1 cellular context compared by ENCODE assay signal in the genomic region with DNA sequence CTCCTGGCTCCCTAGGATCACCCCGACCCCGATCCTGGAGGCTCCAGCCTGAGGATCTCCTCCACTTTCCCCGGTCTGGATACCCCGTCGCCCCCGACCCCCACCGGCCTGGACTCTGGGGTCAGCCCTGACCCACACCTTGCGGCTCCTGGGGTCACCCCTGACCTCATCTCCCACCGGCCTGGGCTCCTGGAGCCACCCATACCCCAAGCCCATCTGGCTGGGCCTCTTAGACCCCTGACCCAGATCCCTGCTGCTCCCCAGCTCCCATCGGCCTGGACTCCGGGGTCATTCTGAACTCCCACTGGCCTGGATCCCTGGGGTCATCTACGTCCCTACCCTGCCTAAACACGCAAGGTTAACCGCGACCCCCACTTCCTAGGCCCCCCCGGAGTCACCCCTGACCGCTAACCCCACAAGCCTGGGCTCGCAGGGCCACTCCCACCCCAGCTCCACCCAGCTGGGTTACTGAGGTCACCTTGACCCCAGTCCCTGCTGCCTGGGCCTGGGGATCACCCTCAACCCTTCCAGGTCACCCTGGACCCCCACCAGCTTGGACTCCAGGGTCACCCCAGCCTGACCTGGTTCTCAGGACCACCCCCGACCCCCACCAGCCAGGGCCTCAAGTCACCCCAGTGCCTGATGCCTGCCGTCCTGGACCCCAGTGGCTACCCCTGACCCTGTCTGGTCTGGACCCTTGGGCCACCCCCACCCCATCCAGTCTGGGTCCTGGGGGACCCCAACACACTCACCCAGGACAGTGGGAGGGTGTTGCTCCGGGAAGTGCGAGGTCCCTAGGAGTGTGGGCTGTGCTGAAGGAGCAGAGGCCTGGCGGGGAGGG.
TF ChIP-seq lines count a peak whose summit lies in the region.

No MANE protein-coding gene starts in this region.

TF ChIP-seq in HepG2, 621 proteins besides CTCF, POLR2A, EP300 and RAD21 (continued from another document and continues in another):
- TF ChIP-seq, protein P1, sequence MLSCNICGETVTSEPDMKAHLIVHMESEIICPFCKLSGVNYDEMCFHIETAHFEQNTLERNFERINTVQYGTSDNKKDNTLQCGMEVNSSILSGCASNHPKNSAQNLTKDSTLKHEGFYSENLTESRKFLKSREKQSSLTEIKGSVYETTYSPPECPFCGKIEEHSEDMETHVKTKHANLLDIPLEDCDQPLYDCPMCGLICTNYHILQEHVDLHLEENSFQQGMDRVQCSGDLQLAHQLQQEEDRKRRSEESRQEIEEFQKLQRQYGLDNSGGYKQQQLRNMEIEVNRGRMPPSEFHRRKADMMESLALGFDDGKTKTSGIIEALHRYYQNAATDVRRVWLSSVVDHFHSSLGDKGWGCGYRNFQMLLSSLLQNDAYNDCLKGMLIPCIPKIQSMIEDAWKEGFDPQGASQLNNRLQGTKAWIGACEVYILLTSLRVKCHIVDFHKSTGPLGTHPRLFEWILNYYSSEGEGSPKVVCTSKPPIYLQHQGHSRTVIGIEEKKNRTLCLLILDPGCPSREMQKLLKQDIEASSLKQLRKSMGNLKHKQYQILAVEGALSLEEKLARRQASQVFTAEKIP (CRISPR knock-in tag; IDR thresholded peaks at IDR 0.05; ENCODE audit: borderline replicate concordance): no peak
- no peak for TF ChIP-seq KAT2B (IDR thresholded peaks at IDR 0.05; ENCODE audit: borderline replicate concordance, low read depth, low read length)
- TF ChIP-seq, protein P2, sequence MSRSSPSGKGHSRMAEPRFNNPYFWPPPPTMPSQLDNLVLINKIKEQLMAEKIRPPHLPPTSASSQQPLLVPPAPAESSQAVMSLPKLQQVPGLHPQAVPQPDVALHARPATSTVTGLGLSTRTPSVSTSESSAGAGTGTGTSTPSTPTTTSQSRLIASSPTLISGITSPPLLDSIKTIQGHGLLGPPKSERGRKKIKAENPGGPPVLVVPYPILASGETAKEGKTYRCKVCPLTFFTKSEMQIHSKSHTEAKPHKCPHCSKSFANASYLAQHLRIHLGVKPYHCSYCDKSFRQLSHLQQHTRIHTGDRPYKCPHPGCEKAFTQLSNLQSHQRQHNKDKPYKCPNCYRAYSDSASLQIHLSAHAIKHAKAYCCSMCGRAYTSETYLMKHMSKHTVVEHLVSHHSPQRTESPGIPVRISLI (CRISPR knock-in tag; IDR thresholded peaks at IDR 0.05; ENCODE audit: borderline replicate concordance): no peak
- peak; percentile 62; the same call in 1 of the 2 replicates for TF ChIP-seq MEF2D (CRISPR knock-in tag; IDR thresholded peaks at IDR 0.05)
- no peak for TF ChIP-seq KMT2B (CRISPR knock-in tag; IDR thresholded peaks at IDR 0.05)
- peak; percentile 29; the same call in 1 of the 2 replicates for TF ChIP-seq GMEB1 (CRISPR knock-in tag; IDR thresholded peaks at IDR 0.05; ENCODE audit: borderline replicate concordance)
- TF ChIP-seq NFYC (CRISPR knock-in tag; IDR thresholded peaks at IDR 0.05): no peak
- no peak for TF ChIP-seq ZNF740 (CRISPR knock-in tag; IDR thresholded peaks at IDR 0.05)
- TF ChIP-seq MED8 (CRISPR knock-in tag; IDR thresholded peaks at IDR 0.05; ENCODE audit: insufficient replicate concordance): no peak
- TF ChIP-seq ZNF619 (CRISPR knock-in tag; IDR thresholded peaks at IDR 0.05): no peak
- TF ChIP-seq ZNF382 (CRISPR knock-in tag; IDR thresholded peaks at IDR 0.05; ENCODE audit: borderline replicate concordance): no peak
- TF ChIP-seq ZNF235 (CRISPR knock-in tag; IDR thresholded peaks at IDR 0.05; ENCODE audit: borderline replicate concordance): 0 out of 2 replicates have a peak, but pooled peaks have one; percentile 22
- TF ChIP-seq ATF3 (CRISPR knock-in tag; IDR thresholded peaks at IDR 0.05): no peak
- TF ChIP-seq RBM22 (optimal IDR thresholded peaks at IDR 0.05; ENCODE audit: low read length): no peak
- TF ChIP-seq, protein P3, sequence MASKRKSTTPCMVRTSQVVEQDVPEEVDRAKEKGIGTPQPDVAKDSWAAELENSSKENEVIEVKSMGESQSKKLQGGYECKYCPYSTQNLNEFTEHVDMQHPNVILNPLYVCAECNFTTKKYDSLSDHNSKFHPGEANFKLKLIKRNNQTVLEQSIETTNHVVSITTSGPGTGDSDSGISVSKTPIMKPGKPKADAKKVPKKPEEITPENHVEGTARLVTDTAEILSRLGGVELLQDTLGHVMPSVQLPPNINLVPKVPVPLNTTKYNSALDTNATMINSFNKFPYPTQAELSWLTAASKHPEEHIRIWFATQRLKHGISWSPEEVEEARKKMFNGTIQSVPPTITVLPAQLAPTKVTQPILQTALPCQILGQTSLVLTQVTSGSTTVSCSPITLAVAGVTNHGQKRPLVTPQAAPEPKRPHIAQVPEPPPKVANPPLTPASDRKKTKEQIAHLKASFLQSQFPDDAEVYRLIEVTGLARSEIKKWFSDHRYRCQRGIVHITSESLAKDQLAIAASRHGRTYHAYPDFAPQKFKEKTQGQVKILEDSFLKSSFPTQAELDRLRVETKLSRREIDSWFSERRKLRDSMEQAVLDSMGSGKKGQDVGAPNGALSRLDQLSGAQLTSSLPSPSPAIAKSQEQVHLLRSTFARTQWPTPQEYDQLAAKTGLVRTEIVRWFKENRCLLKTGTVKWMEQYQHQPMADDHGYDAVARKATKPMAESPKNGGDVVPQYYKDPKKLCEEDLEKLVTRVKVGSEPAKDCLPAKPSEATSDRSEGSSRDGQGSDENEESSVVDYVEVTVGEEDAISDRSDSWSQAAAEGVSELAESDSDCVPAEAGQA (IDR thresholded peaks at IDR 0.05; ENCODE audit: low read depth): no peak
- TF ChIP-seq, protein P3 (CRISPR knock-in tag; IDR thresholded peaks at IDR 0.05; ENCODE audit: borderline replicate concordance): no peak
- TF ChIP-seq ZMAT3 (CRISPR knock-in tag; conservative IDR thresholded peaks at IDR 0.05): 0 out of 2 replicates have a peak, but pooled peaks have one; percentile 9
- TF ChIP-seq ARID2 (CRISPR knock-in tag; IDR thresholded peaks at IDR 0.05; ENCODE audit: borderline replicate concordance): no peak
- no peak for TF ChIP-seq FOXM1 (CRISPR knock-in tag; IDR thresholded peaks at IDR 0.05)
- no peak for TF ChIP-seq FLYWCH1 (CRISPR knock-in tag; IDR thresholded peaks at IDR 0.05)
- no peak for TF ChIP-seq ZNF17 (CRISPR knock-in tag; IDR thresholded peaks at IDR 0.05)
- no peak for TF ChIP-seq MAFK (conservative IDR thresholded peaks at IDR 0.05 in 1 of 2, IDR thresholded peaks at IDR 0.05 in 1 of 2; ENCODE audit: low read length in 2 of 2)
- TF ChIP-seq SAFB2 (CRISPR knock-in tag; IDR thresholded peaks at IDR 0.05; ENCODE audit: borderline replicate concordance, low read depth): peak; percentile 33; the same call in 1 of the 2 replicates
- TF ChIP-seq ZNF569 (CRISPR knock-in tag; IDR thresholded peaks at IDR 0.05; ENCODE audit: borderline replicate concordance): no peak
- TF ChIP-seq SOX13 (IDR thresholded peaks at IDR 0.05): no peak
- 0 out of 4 replicates have a peak, but pooled peaks of 1 of the 2 experiments have one; percentile 10 for TF ChIP-seq SOX13 (CRISPR knock-in tag; conservative IDR thresholded peaks at IDR 0.05 in 1 of 2, IDR thresholded peaks at IDR 0.05 in 1 of 2)
- no peak for TF ChIP-seq SNAI1 (CRISPR knock-in tag; IDR thresholded peaks at IDR 0.05; ENCODE audit: borderline replicate concordance)
- TF ChIP-seq HOMEZ (CRISPR knock-in tag; IDR thresholded peaks at IDR 0.05; ENCODE audit: low read depth): no peak
- TF ChIP-seq ZFX (CRISPR knock-in tag; IDR thresholded peaks at IDR 0.05; ENCODE audit: low read depth): no peak
- TF ChIP-seq, protein P4, sequence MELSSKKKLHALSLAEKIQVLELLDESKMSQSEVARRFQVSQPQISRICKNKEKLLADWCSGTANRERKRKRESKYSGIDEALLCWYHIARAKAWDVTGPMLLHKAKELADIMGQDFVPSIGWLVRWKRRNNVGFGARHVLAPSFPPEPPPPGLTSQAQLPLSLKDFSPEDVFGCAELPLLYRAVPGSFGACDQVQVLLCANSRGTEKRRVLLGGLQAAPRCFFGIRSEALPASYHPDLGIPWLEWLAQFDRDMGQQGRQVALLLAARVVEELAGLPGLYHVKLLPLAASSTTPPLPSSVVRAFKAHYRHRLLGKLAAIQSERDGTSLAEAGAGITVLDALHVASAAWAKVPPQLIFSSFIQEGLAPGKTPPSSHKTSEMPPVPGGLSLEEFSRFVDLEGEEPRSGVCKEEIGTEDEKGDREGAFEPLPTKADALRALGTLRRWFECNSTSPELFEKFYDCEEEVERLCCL (CRISPR knock-in tag; IDR thresholded peaks at IDR 0.05; ENCODE audit: borderline replicate concordance): no peak
- TF ChIP-seq ZNF766 (CRISPR knock-in tag; IDR thresholded peaks at IDR 0.05; ENCODE audit: borderline replicate concordance): no peak
- no peak for TF ChIP-seq MTF2 (CRISPR knock-in tag; IDR thresholded peaks at IDR 0.05; ENCODE audit: borderline replicate concordance)
- TF ChIP-seq ZNF788 (CRISPR knock-in tag; IDR thresholded peaks at IDR 0.05; ENCODE audit: borderline replicate concordance): no peak
- peak; percentile 47 for TF ChIP-seq ZNF781 (CRISPR knock-in tag; IDR thresholded peaks at IDR 0.05; ENCODE audit: borderline replicate concordance, not compliant biosample characterization)
- TF ChIP-seq SP140L (CRISPR knock-in tag; IDR thresholded peaks at IDR 0.05; ENCODE audit: borderline replicate concordance): no peak
- TF ChIP-seq PITX1 (CRISPR knock-in tag; IDR thresholded peaks at IDR 0.05): peak; percentile 24; the same call in 1 of the 2 replicates
- TF ChIP-seq HNRNPL (IDR thresholded peaks at IDR 0.05; ENCODE audit: low read depth, low read length): no peak
- TF ChIP-seq ZFP36L1 (CRISPR knock-in tag; IDR thresholded peaks at IDR 0.05): no peak
- TF ChIP-seq ZNF337 (CRISPR knock-in tag; IDR thresholded peaks at IDR 0.05; ENCODE audit: borderline replicate concordance, low read depth): no peak
- no peak for TF ChIP-seq CBX5 (CRISPR knock-in tag; IDR thresholded peaks at IDR 0.05; ENCODE audit: borderline replicate concordance)
- no peak for TF ChIP-seq ZFP62 (CRISPR knock-in tag; IDR thresholded peaks at IDR 0.05)
- no peak for TF ChIP-seq NRL (CRISPR knock-in tag; IDR thresholded peaks at IDR 0.05; ENCODE audit: borderline replicate concordance)
- no peak for TF ChIP-seq ZFY (CRISPR knock-in tag; IDR thresholded peaks at IDR 0.05)
- no peak for TF ChIP-seq U2AF2 (IDR thresholded peaks at IDR 0.05; ENCODE audit: low read depth, low read length)
- TF ChIP-seq, protein P5, sequence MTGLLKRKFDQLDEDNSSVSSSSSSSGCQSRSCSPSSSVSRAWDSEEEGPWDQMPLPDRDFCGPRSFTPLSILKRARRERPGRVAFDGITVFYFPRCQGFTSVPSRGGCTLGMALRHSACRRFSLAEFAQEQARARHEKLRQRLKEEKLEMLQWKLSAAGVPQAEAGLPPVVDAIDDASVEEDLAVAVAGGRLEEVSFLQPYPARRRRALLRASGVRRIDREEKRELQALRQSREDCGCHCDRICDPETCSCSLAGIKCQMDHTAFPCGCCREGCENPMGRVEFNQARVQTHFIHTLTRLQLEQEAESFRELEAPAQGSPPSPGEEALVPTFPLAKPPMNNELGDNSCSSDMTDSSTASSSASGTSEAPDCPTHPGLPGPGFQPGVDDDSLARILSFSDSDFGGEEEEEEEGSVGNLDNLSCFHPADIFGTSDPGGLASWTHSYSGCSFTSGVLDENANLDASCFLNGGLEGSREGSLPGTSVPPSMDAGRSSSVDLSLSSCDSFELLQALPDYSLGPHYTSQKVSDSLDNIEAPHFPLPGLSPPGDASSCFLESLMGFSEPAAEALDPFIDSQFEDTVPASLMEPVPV (CRISPR knock-in tag; IDR thresholded peaks at IDR 0.05): no peak
- peak; percentile 55; the same call in 1 of the 2 replicates for TF ChIP-seq SIN3A (IDR thresholded peaks at IDR 0.05; ENCODE audit: borderline replicate concordance, low read depth, low read length)
